In genomic region chr16:10206865-10207264, GRCh38 we compare ENCODE assay signal across 23 cellular contexts. TPM values are rescaled to one million over a fixed set of nuclear protein-coding genes. Genes with fewer than 3 reads are reported as not detected.
DNase-seq lines count a peak whose midpoint lies in the region; ATAC-seq, FAIRE-seq and TF ChIP-seq lines count a peak whose summit lies in the region.
"Had no signal": no experiment of that assay in that cellular context is flagged by ENCODE, and none has a peak within 500 bp of the region (broad histone marks: within the 10 kb centered on the region; RNA-seq: fewer than 3 reads in every experiment).

No MANE protein-coding gene starts in this region.

- no peak for ATAC-seq in HepG2
- no peak for ATAC-seq in right lobe of liver
- no peak for ATAC-seq in PC-3

- H3K4me2 ChIP-seq in HepG2 (ENCODE audit: low read depth, low read length) = no peak overlapping the region
- H3K4me2 ChIP-seq in PC-3 (ENCODE audit: low read length) = no peak overlapping the region
- H3K4me2 ChIP-seq: BLaER1 had no signal

- TF ChIP-seq CTCF in HepG2 (CRISPR knock-in tag; IDR thresholded peaks at IDR 0.05) = no peak
- no peak for TF ChIP-seq CTCF in right lobe of liver (IDR thresholded peaks at IDR 0.05)
- no peak for TF ChIP-seq CTCF in PC-3 (conservative IDR thresholded peaks at IDR 0.05; ENCODE audit: low read depth, low read length)

- no TSS peak for BruUV-seq in HepG2 (replicated peaks; lab: Mats Ljungman, UMichigan)
- BruUV-seq in PC-3 (replicated peaks; lab: Mats Ljungman, UMichigan) = no TSS peak

- H4K20me1 ChIP-seq in HepG2 (ENCODE audit: insufficient read depth, low read length) (no peaks in the 10 kb centered on the region), PC-3 (ENCODE audit: low read length) (no peaks in the 10 kb centered on the region)
- H4K20me1 ChIP-seq: BLaER1 had no signal

- DNase-seq in HepG2 (ENCODE audit: low spot score) = no peak
- DNase-seq in right lobe of liver = no peak
- no peak for DNase-seq in PC-3
- no peak for DNase-seq in DMS114 treated with DMSO at 0.1 percent for 48 hours (lab: John Stamatoyannopoulos, UW; ENCODE audit: unreplicated experiment)
- no peak for DNase-seq in NCI-H1694 treated with DMSO at 0.1 percent for 48 hours (lab: John Stamatoyannopoulos, UW)
- DNase-seq: 8988T; ACHN; BE2C; C1 segment of cervical spinal cord; CD4-positive, alpha-beta memory T cell; CD4-positive, CD25-positive, alpha-beta regulatory T cell; CD8-positive, alpha-beta memory T cell; COR-L47; DMS 273 treated with DMSO at 0.1 percent for 48 hours; DMS79 treated with DMSO at 0.1 percent for 48 hours; GF-D8 had no signal

- FAIRE-seq in HepG2 (lab: Jason Lieb, UNC) = no peak
- FAIRE-seq: A204.1, G401.6, GM12891, GM19239 had no signal

- H3K36me3 ChIP-seq in HepG2 (replicated peaks in 1 of 2; ENCODE audit: control insufficient read depth in 1 of 2, insufficient read depth in 2 of 2, low read length in 2 of 2) (no peaks in the 10 kb centered on the region), right lobe of liver (no peaks in the 10 kb centered on the region), PC-3 (ENCODE audit: low read depth, low read length) (no peaks in the 10 kb centered on the region)
- H3K36me3 ChIP-seq: BE2C, BLaER1 had no signal

- intact Hi-C loops in HepG2 (cut with micrococcal nuclease; ENCODE audit: unreplicated experiment) (no loop called here), right lobe of liver (cut with DNase I) (no loop called here), PC-3 (cut with micrococcal nuclease) (no loop called here)

- H2AFZ ChIP-seq in HepG2 (ENCODE audit: low read length) (no peak overlapping the region), PC-3 (ENCODE audit: low read length) (no peak overlapping the region)

- H3K9ac ChIP-seq in HepG2 (ENCODE audit: insufficient read depth, low read depth, low read length) = no peak overlapping the region
- no peak overlapping the region for H3K9ac ChIP-seq in PC-3 (ENCODE audit: low read length)
- H3K9ac ChIP-seq: BLaER1 had no signal

- in situ Hi-C loops in HepG2 (cut with HindIII; ENCODE audit: extremely low pct_ligation_motif_present, low pct_unique_long_range_greater_than_20kb) = no loop called here

- H3K9me2 ChIP-seq in PC-3 (replicated peaks; ENCODE audit: low read length) = no peaks in the 10 kb centered on the region

- POLR2A ChIA-PET in HepG2 (lab: Yijun Ruan, JAX) (no interaction called here), PC-3 (lab: Charles Lee; ENCODE audit: unreplicated experiment) (no interaction called here)

- TF ChIP-seq POLR2A in HepG2 (IDR thresholded peaks at IDR 0.05; ENCODE audit: insufficient read depth in 1 of 2, low read depth in 2 of 2, low read length in 2 of 2) (no peak), right lobe of liver (IDR thresholded peaks at IDR 0.05) (no peak)

- H3K9me3 ChIP-seq in HepG2 (ENCODE audit: low read length) = peaks cover 8% of the 10 kb centered on the region
- H3K9me3 ChIP-seq in right lobe of liver = no peaks in the 10 kb centered on the region
- no peaks in the 10 kb centered on the region for H3K9me3 ChIP-seq in PC-3 (ENCODE audit: low read length)
- H3K9me3 ChIP-seq: BE2C had no signal

- H3K27ac ChIP-seq in HepG2 (ENCODE audit: extremely low read length, insufficient read depth, low read length) (no peak overlapping the region), right lobe of liver (no peak overlapping the region), PC-3 (ENCODE audit: low read length) (0 out of 2 replicates have a peak overlapping the region, but pooled peaks have one; percentile 13)
- H3K27ac ChIP-seq: BLaER1 had no signal

- H3K4me3 ChIP-seq in HepG2 (replicated peaks in 1 of 3; ENCODE audit: insufficient read depth in 1 of 3, low read depth in 2 of 3, low read length in 3 of 3) = no peak overlapping the region
- no peak overlapping the region for H3K4me3 ChIP-seq in right lobe of liver
- H3K4me3 ChIP-seq in PC-3 (ENCODE audit: low read length) = no peak overlapping the region
- H3K4me3 ChIP-seq: BLaER1 had no signal

- H3K79me2 ChIP-seq in HepG2 (ENCODE audit: insufficient read depth, low read length) = no peaks in the 10 kb centered on the region
- no peaks in the 10 kb centered on the region for H3K79me2 ChIP-seq in PC-3 (ENCODE audit: low read length)

- no peaks in the 10 kb centered on the region for H3F3A ChIP-seq in PC-3 (ENCODE audit: low read length, unreplicated experiment)

- TF ChIP-seq RAD21 in HepG2 (CRISPR knock-in tag; IDR thresholded peaks at IDR 0.05) = no peak

- H3K27me3 ChIP-seq in HepG2 (ENCODE audit: control insufficient read depth in 1 of 2, insufficient read depth in 2 of 2, low read length in 2 of 2) (peaks cover 0 to 7% of the 10 kb centered on the region in 2 experiments; a peak in 2 of 5 replicates), right lobe of liver (no peaks in the 10 kb centered on the region), PC-3 (ENCODE audit: low read length) (no peaks in the 10 kb centered on the region)
- H3K27me3 ChIP-seq: BE2C, BLaER1 had no signal

- CTCF ChIA-PET in HepG2 (lab: Yijun Ruan, JAX; ENCODE audit: low intra/inter-chr PET ratio, low total read pairs) (no interaction called here), PC-3 (lab: Charles Lee) (no interaction called here)

- H3K4me1 ChIP-seq in HepG2 (ENCODE audit: insufficient read depth, low read length) (peaks cover 10% of the 10 kb centered on the region), right lobe of liver (no peaks in the 10 kb centered on the region), PC-3 (ENCODE audit: insufficient read depth, low read length) (no peaks in the 10 kb centered on the region; the same call in 1 of the 2 replicates)
- H3K4me1 ChIP-seq: BE2C, BLaER1 had no signal

- 14% methylated on average over 3 of the region's 3 CpGs for WGBS in HepG2 (ENCODE audit: low lambda C conversion rate)
- WGBS in right lobe of liver (ENCODE audit: insufficient coverage, low coverage, low lambda C conversion rate, missing lambda C conversion rate) = 90% methylated on average over 3 of the region's 3 CpGs

- no peak for TF ChIP-seq EP300 in HepG2 (IDR thresholded peaks at IDR 0.05; ENCODE audit: low read depth in 2 of 2, low read length in 2 of 2)
- TF ChIP-seq EP300 in HepG2 (CRISPR knock-in tag; IDR thresholded peaks at IDR 0.05; ENCODE audit: borderline replicate concordance) = no peak

TF ChIP-seq in HepG2, 621 proteins besides CTCF, POLR2A, EP300 and RAD21:
- no peak for TF ChIP-seq KLF12 (CRISPR knock-in tag; IDR thresholded peaks at IDR 0.05; ENCODE audit: borderline replicate concordance)
- TF ChIP-seq MAFF (IDR thresholded peaks at IDR 0.05; ENCODE audit: low read depth, low read length) = peak; percentile 47
- TF ChIP-seq MAFK (conservative IDR thresholded peaks at IDR 0.05 in 1 of 2, IDR thresholded peaks at IDR 0.05 in 1 of 2; ENCODE audit: low read length in 2 of 2) = peak; percentile 58 to 65
TF ChIP-seq in HepG2: peak in this region for 2.

RNA-seq across cellular contexts. Expression of gene GRIN2A, which starts 24.6 kb away (rescaled TPM):
- total RNA-seq in HepG2 (2016; rRNA removed; fragmentation: Illumina TruSeq; extraction: Trizol) (not detected in 2 replicates), right lobe of liver (not detected), PC-3 (2014; rRNA removed) (0.04 TPM in 1 of 2 replicates, not detected in the other)
- total RNA-seq in HepG2 (2016; cell fraction: cytosol; rRNA removed; fragmentation: Illumina TruSeq; extraction: Trizol; ENCODE audit: low read depth) = not detected in 2 replicates
- total RNA-seq in HepG2 (2016; cell fraction: insoluble cytoplasmic fraction; rRNA removed; fragmentation: Illumina TruSeq; extraction: Trizol) = not detected in 2 replicates
- not detected in 2 replicates for total RNA-seq in HepG2 (2016; cell fraction: membrane; rRNA removed; fragmentation: Illumina TruSeq; extraction: Trizol)
- not detected in 2 replicates for total RNA-seq in HepG2 (2016; cell fraction: nucleus; rRNA removed; fragmentation: Illumina TruSeq; extraction: Trizol)
- not detected in 2 replicates for polyA plus RNA-seq in HepG2 (2011; rRNA removed)
- polyA plus RNA-seq in HepG2 (2011; cell fraction: cytosol; rRNA removed) = not detected in 2 replicates
- polyA plus RNA-seq in HepG2 (2011; cell fraction: nucleus; rRNA removed) = not detected in 2 replicates
- polyA plus RNA-seq in HepG2 (2012) = not detected in 2 replicates
- not detected in 2 replicates for polyA plus RNA-seq in HepG2 (2016; cell fraction: cytosol; fragmentation: Illumina TruSeq; extraction: Trizol; ENCODE audit: low read depth)
- not detected in 2 replicates for polyA plus RNA-seq in HepG2 (2016; cell fraction: insoluble cytoplasmic fraction; fragmentation: Illumina TruSeq; extraction: Trizol; ENCODE audit: low read depth)
- not detected in 2 replicates for polyA plus RNA-seq in HepG2 (2016; cell fraction: membrane; fragmentation: Illumina TruSeq; extraction: Trizol; ENCODE audit: low read depth)
- polyA plus RNA-seq in HepG2 (2016; cell fraction: nucleus; fragmentation: Illumina TruSeq; extraction: Trizol; ENCODE audit: insufficient read depth, low read depth) = not detected in 2 replicates
- not detected in 2 replicates for polyA minus RNA-seq in HepG2 (2011; rRNA and poly(A)+ RNA removed; ENCODE audit: low replicate concordance)
- polyA minus RNA-seq in HepG2 (2011; cell fraction: cytosol; rRNA and poly(A)+ RNA removed) = not detected in 2 replicates
- polyA minus RNA-seq in HepG2 (2011; cell fraction: nucleus; rRNA and poly(A)+ RNA removed) = not detected in 2 replicates
- total RNA-seq: CD4-positive, alpha-beta memory T cell; CD4-positive, CD25-positive, alpha-beta regulatory T cell; CD8-positive, alpha-beta memory T cell had no signal
- polyA plus RNA-seq: AG04450; CD14-positive monocyte; CD4-positive, alpha-beta memory T cell; CD4-positive, CD25-positive, alpha-beta regulatory T cell; CD8-positive, alpha-beta memory T cell had no signal
